In the genomic region with DNA sequence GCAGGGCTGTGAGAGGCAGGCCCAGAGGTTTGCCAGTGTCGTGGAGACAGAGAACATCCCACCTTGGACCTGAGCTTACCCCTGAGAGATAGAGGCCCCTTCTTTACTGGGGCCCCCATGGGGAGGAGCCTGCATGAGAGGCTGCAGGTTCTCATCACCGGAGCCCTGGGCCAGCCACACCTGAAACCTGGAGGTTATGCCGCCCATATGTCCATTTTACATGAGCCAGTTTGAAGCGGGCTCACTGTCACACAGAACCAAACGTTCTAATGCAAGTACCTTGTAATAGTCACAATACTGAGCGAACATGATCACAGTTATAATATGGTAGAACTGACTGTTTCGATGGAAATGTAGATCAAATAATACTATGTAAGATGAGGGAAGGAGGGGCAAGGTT, we compare ENCODE assay signal across 24 cellular contexts.
"Had no signal": no experiment of that assay in that cellular context is flagged by ENCODE, and none has a peak within 500 bp of the region (broad histone marks: within the 10 kb centered on the region; RNA-seq: fewer than 3 reads in every experiment).

No MANE protein-coding gene starts in this region.

- DNase-seq: activated CD4-positive, alpha-beta memory T cell treated with anti-CD3 and anti-CD28 coated beads, Interleukin-2, amount 10 ng/mL, durations not matched to agents 7 days and 5 days; activated CD4-positive, alpha-beta T cell treated with anti-CD3 and anti-CD28 coated beads for 48 hours; activated CD4-positive, CD25-positive, alpha-beta regulatory T cell; activated CD8-positive, alpha-beta memory T cell treated with anti-CD3 and anti-CD28 coated beads, Interleukin-2, amount 50 U/mL, for 48 hours; activated gamma-delta T cell; activated T-cell treated with anti-CD3 and anti-CD28 coated beads, Interleukin-2, amount 50 U/mL, for 48 hours; colonic mucosa; erythroblast; foreskin melanocyte; midbrain; nephron progenitor cell; occipital lobe; posterior cingulate gyrus; spleen; stimulated activated CD4-positive, alpha-beta T cell treated with anti-CD3 and anti-CD28 coated beads, Interleukin-4, amount 100 ng/mL, for 4 hours; stimulated activated naive CD8-positive, alpha-beta T cell treated with anti-CD3 and anti-CD28 coated beads, Interleukin-15, Interleukin-2, amounts not matched to agents 100 U/mL and 50 U/mL, for 24 hours; T-cell; T-helper 9 cell; testis; upper lobe of right lung had no signal

- ATAC-seq: left lung; SK-N-SH treated with all-trans-retinoic acid at 6 μM for 48 hours; stimulated activated naive CD8-positive, alpha-beta T cell treated with anti-CD3 and anti-CD28 coated beads, Interleukin-15, Interleukin-2, amounts not matched to agents 100 U/mL and 50 U/mL, for 24 hours; T-cell; upper lobe of right lung had no signal

- H3K4me1 ChIP-seq: colonic mucosa, left lung, upper lobe of right lung had no signal

- H3K4me3 ChIP-seq: cardiac muscle cell, colonic mucosa, left lung, spleen, testis, upper lobe of right lung had no signal

- H3K27ac Mint-ChIP-seq: activated CD4-positive, alpha-beta memory T cell treated with anti-CD3 and anti-CD28 coated beads, Interleukin-2, amount 10 ng/mL, durations not matched to agents 7 days and 5 days; nephron progenitor cell; T-cell had no signal

- H3K27ac ChIP-seq: cardiac muscle cell, colonic mucosa, left lung, spleen, testis, upper lobe of right lung had no signal

- H3K4me3 Mint-ChIP-seq: activated CD4-positive, alpha-beta memory T cell treated with anti-CD3 and anti-CD28 coated beads, Interleukin-2, amount 10 ng/mL, durations not matched to agents 7 days and 5 days; activated naive CD4-positive, alpha-beta T cell treated with anti-CD3 and anti-CD28 coated beads, Interleukin-2, amount 50 U/mL, for 24 hours; nephron progenitor cell; T-cell had no signal

- H3K27me3 Mint-ChIP-seq: activated naive CD4-positive, alpha-beta T cell treated with anti-CD3 and anti-CD28 coated beads, Interleukin-2, amount 50 U/mL, for 24 hours had no signal

- H3K36me3 ChIP-seq: cardiac muscle cell, colonic mucosa, left lung, spleen, upper lobe of right lung had no signal

- H3K9me3 Mint-ChIP-seq: activated CD4-positive, alpha-beta memory T cell treated with anti-CD3 and anti-CD28 coated beads, Interleukin-2, amount 10 ng/mL, durations not matched to agents 7 days and 5 days; activated naive CD4-positive, alpha-beta T cell treated with anti-CD3 and anti-CD28 coated beads, Interleukin-2, amount 50 U/mL, for 24 hours; nephron progenitor cell; T-cell had no signal

- H3K27me3 ChIP-seq: colonic mucosa, testis had no signal

- H3K9me3 ChIP-seq: colonic mucosa, left lung, spleen, testis, upper lobe of right lung had no signal

- H3K36me3 Mint-ChIP-seq: activated naive CD4-positive, alpha-beta T cell treated with anti-CD3 and anti-CD28 coated beads, Interleukin-2, amount 50 U/mL, for 24 hours; T-cell had no signal
